13 cellular contexts compared by ENCODE assay signal in the genomic region with DNA sequence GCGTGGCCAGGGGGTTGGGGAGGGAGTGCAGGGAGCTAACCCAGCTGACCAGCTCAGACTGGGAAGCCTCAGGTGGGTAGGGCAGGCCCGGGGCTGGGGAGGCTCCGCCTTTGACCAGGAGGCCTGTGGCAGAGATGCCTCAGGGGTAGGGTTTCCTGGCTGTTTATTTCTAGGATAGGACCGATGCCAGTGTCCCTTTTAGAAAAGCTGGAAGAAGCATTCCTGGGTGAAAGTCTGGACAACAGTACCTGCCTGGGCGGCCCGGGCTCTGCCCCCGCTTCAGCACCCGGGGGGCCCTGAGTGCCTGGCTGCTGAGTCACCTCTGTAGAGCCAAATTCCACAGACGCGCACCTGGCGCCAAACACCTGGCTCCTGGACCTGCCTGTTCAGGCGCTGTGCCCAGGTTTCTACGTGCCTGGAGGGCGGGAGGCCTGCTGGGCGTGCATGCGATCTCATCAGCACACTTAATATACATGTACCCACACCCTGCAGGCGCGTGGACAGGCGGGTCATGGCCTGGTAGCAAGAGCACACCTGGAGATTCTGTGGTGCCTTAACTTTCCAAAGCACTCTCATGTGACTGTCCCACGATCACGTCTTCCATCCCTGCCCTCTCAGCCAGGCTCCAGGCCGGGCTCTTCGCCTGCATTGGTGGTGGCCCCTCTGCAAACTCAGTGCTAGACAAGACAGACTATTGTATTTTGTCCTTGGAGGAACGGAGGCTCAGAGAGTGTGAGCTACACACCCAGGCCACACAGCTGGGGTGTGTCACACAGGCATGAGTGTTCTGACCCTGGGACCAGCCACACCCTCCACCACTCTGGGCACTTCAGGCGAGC.
A peak's percentile ranks its signal among the peaks of the same experiment; 100 is the strongest.
DNase-seq lines count a peak whose midpoint lies in the region; ATAC-seq and TF ChIP-seq lines count a peak whose summit lies in the region.
"Had no signal": no experiment of that assay in that cellular context is flagged by ENCODE, and none has a peak within 500 bp of the region (broad histone marks: within the 10 kb centered on the region; RNA-seq: fewer than 3 reads in every experiment).

No MANE protein-coding gene starts in this region.

- peak overlapping the region; percentile 2 for H3K4me2 ChIP-seq in smooth muscle cell

- H3K9ac ChIP-seq in smooth muscle cell (ENCODE audit: low read depth): no peak overlapping the region

- no peaks in the 10 kb centered on the region for H3K9me3 ChIP-seq in smooth muscle cell (replicated peaks; ENCODE audit: low read depth)

- ATAC-seq in esophagus mucosa: peak; percentile 87
- no peak for ATAC-seq in GM19463 (IDR thresholded peaks at IDR 0.05; ENCODE audit: unreplicated experiment)
- ATAC-seq: K562; naive thymus-derived CD8-positive, alpha-beta T cell had no signal

- no peaks in the 10 kb centered on the region for H3K36me3 Mint-ChIP-seq in T-helper 2 cell treated with Interferon-gamma antibody and Interleukin-4, amounts not matched to agents 5 μg/mL and 100 μg/mL, for 36 hours (ENCODE audit: low read depth)
- H3K36me3 Mint-ChIP-seq: naive thymus-derived CD8-positive, alpha-beta T cell had no signal

- H3K27me3 Mint-ChIP-seq in T-helper 2 cell treated with Interferon-gamma antibody and Interleukin-4, amounts not matched to agents 5 μg/mL and 100 μg/mL, for 36 hours (ENCODE audit: low read depth): peaks cover 12% of the 10 kb centered on the region

- no peak overlapping the region for H3K27ac Mint-ChIP-seq in T-helper 2 cell treated with Interferon-gamma antibody and Interleukin-4, amounts not matched to agents 5 μg/mL and 100 μg/mL, for 36 hours

- no peaks in the 10 kb centered on the region for H3K36me3 ChIP-seq in smooth muscle cell (ENCODE audit: low read depth)

- no peaks in the 10 kb centered on the region for H4K20me1 ChIP-seq in smooth muscle cell (ENCODE audit: low read depth)

- no peaks in the 10 kb centered on the region for H3K4me1 Mint-ChIP-seq in T-helper 2 cell treated with Interferon-gamma antibody and Interleukin-4, amounts not matched to agents 5 μg/mL and 100 μg/mL, for 36 hours (ENCODE audit: low read depth)

- H3K27ac ChIP-seq in smooth muscle cell (ENCODE audit: low read depth) (no peak overlapping the region), substantia nigra (ENCODE audit: low read depth, low read length, poor library complexity, severe bottlenecking) (no peak overlapping the region)

- no peaks in the 10 kb centered on the region for H3K9me3 Mint-ChIP-seq in T-helper 2 cell treated with Interferon-gamma antibody and Interleukin-4, amounts not matched to agents 5 μg/mL and 100 μg/mL, for 36 hours
- H3K9me3 Mint-ChIP-seq: central memory CD8-positive, alpha-beta T cell; naive thymus-derived CD8-positive, alpha-beta T cell had no signal

- 70% methylated on average over 25 of the region's 25 CpGs for WGBS in smooth muscle cell (ENCODE audit: low lambda C conversion rate)

- TF ChIP-seq CTCF in smooth muscle cell (IDR thresholded peaks at IDR 0.05; ENCODE audit: borderline replicate concordance, insufficient read depth, poor library complexity, severe bottlenecking): no peak

- H3K4me1 ChIP-seq in smooth muscle cell (ENCODE audit: low read depth): no peaks in the 10 kb centered on the region

- no peaks in the 10 kb centered on the region for H3K27me3 ChIP-seq in smooth muscle cell (ENCODE audit: low read depth)

- DNase-seq in HPDE6-E6E7 (ENCODE audit: extremely low spot score): peak; percentile 82
- peak; percentile 76 for DNase-seq in NCI-H2171 treated with DMSO at 0.1 percent for 48 hours (lab: John Stamatoyannopoulos, UW)
- DNase-seq in smooth muscle cell (lab: John Stamatoyannopoulos, UW; ENCODE audit: unreplicated experiment): no peak
- DNase-seq in substantia nigra (lab: John Stamatoyannopoulos, UW): no peak
- DNase-seq in T-helper 2 cell treated with Interferon-gamma antibody and Interleukin-4, amounts not matched to agents 5 μg/mL and 100 μg/mL, for 36 hours (ENCODE audit: low spot score): no peak
- no peak for DNase-seq in GM19238 (ENCODE audit: insufficient read length, low spot score)
- DNase-seq: naive thymus-derived CD8-positive, alpha-beta T cell; stimulated activated CD4-positive, alpha-beta T cell treated with anti-CD3 and anti-CD28 coated beads, Interleukin-2, amount 100 ng/mL, for 48 hours; SW 1271 had no signal

- no peak overlapping the region for H3K4me3 ChIP-seq in smooth muscle cell
- H3K4me3 ChIP-seq: K562 had no signal

- H3K4me3 Mint-ChIP-seq in T-helper 2 cell treated with Interferon-gamma antibody and Interleukin-4, amounts not matched to agents 5 μg/mL and 100 μg/mL, for 36 hours: no peak overlapping the region
- H3K4me3 Mint-ChIP-seq: central memory CD8-positive, alpha-beta T cell; naive thymus-derived CD8-positive, alpha-beta T cell had no signal

- no peaks in the 10 kb centered on the region for H3F3A ChIP-seq in smooth muscle cell (ENCODE audit: low read depth)

- H3K79me2 ChIP-seq in smooth muscle cell (ENCODE audit: low read depth): no peaks in the 10 kb centered on the region

- H2AFZ ChIP-seq in smooth muscle cell (ENCODE audit: low read depth): no peak overlapping the region

Comparison
In these comparisons a context has a peak if more than half of its experiments do, and no peak if none do; other contexts are left out.
1. DNase-seq: peak in HPDE6-E6E7 (single experiment) and NCI-H2171 treated with DMSO at 0.1 percent for 48 hours (single experiment); none in smooth muscle cell (single experiment), substantia nigra (0 of 49), T-helper 2 cell treated with Interferon-gamma antibody and Interleukin-4, amounts not matched to agents 5 μg/mL and 100 μg/mL, for 36 hours (single experiment) and GM19238 (single experiment).